20 cellular contexts compared by ENCODE assay signal in the genomic region with DNA sequence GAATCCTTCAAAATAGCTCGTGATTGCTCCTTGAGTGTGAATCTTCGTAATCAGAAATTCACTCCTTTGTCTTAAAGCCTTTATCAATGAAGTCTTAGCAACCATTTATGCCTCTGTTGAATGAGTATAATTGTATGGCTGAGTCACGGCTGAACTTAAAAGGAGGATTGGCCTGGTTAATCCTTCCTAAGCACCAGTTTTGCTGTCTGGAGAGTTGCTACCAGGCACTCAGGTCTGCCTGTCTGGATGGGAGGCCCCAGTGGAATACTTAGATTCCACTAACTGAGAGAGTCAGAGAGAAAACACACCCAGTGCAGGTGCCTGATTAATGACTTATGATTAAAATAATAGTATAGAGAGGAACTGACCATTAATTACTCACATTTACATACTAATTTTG. TPM values are rescaled to one million over a fixed set of nuclear protein-coding genes. Genes with fewer than 3 reads are reported as not detected.
A peak's percentile ranks its signal among the peaks of the same experiment; 100 is the strongest.
DNase-seq lines count a peak whose midpoint lies in the region; TF ChIP-seq lines count a peak whose summit lies in the region.
"Had no signal": no experiment of that assay in that cellular context is flagged by ENCODE, and none has a peak within 500 bp of the region (broad histone marks: within the 10 kb centered on the region; RNA-seq: fewer than 3 reads in every experiment).

No MANE protein-coding gene starts in this region.

- peaks cover 8% of the 10 kb centered on the region for H3K9me3 ChIP-seq in A673 (ENCODE audit: low read depth, low read length, poor library complexity, severe bottlenecking)
- H3K9me3 ChIP-seq in HAP-1, result no peaks in the 10 kb centered on the region
- H3K9me3 ChIP-seq in esophagus squamous epithelium, result no peaks in the 10 kb centered on the region
- no peaks in the 10 kb centered on the region for H3K9me3 ChIP-seq in CD4-positive, alpha-beta memory T cell (ENCODE audit: control insufficient read depth in 1 of 2, low read length in 2 of 2)
- H3K9me3 ChIP-seq: pancreas had no signal

- H3K27me3 ChIP-seq in A673 (replicated peaks; ENCODE audit: insufficient read depth, low read depth, low read length, poor library complexity) (no peaks in the 10 kb centered on the region), HAP-1 (ENCODE audit: low read depth) (peaks cover 6% of the 10 kb centered on the region; the same call in 1 of the 2 replicates), esophagus squamous epithelium (no peaks in the 10 kb centered on the region), H7 (ENCODE audit: control insufficient read depth, insufficient read depth, low read length) (peaks cover 1% of the 10 kb centered on the region; the same call in 1 of the 2 replicates)
- H3K27me3 ChIP-seq in CD4-positive, alpha-beta memory T cell (ENCODE audit: insufficient read depth, low read length), result no peaks in the 10 kb centered on the region
- H3K27me3 ChIP-seq: pancreas, upper lobe of left lung had no signal

- TF ChIP-seq POLR2A in esophagus squamous epithelium (IDR thresholded peaks at IDR 0.05), result no peak

- H3K4me1 ChIP-seq in A673 (ENCODE audit: insufficient read depth, low read length, poor library complexity, severe bottlenecking), result peaks cover 8% of the 10 kb centered on the region
- peaks cover 11% of the 10 kb centered on the region for H3K4me1 ChIP-seq in HAP-1
- H3K4me1 ChIP-seq in esophagus squamous epithelium, result peaks cover 0 to 22% (median 4%) of the 10 kb centered on the region in 3 donors
- H3K4me1 ChIP-seq in CD4-positive, alpha-beta memory T cell (ENCODE audit: insufficient read depth, low read length), result no peaks in the 10 kb centered on the region
- H3K4me1 ChIP-seq: pancreas, upper lobe of left lung had no signal

- in situ Hi-C loops in HAP-1 (cut with MboI; ENCODE audit: low sequenced_read_pairs), result loop anchor here (25.0 kb wide), 1 partner anchor 459 kb away; no protein-coding TSS in a partner anchor

- no peak overlapping the region for H3K4me3 ChIP-seq in A673 (ENCODE audit: low read depth, low read length, poor library complexity, severe bottlenecking)
- H3K4me3 ChIP-seq in HAP-1, result no peak overlapping the region
- H3K4me3 ChIP-seq in esophagus squamous epithelium, result no peak overlapping the region
- no peak overlapping the region for H3K4me3 ChIP-seq in CD4-positive, alpha-beta memory T cell (ENCODE audit: low read length in 2 of 2)
- H3K4me3 ChIP-seq in H7 (ENCODE audit: insufficient read depth, low read depth, low read length), result no peak overlapping the region
- H3K4me3 ChIP-seq: pancreas, upper lobe of left lung had no signal

- DNase-seq in A673 (ENCODE audit: low spot score) (peak; percentile 33), HAP-1 (ENCODE audit: low spot score in 2 of 2) (peak; percentile 57 to 79), RWPE1 (ENCODE audit: low spot score) (peak; percentile 19), esophagus squamous epithelium (lab: John Stamatoyannopoulos, UW) (no peak), iPS-NIHi11 (ENCODE audit: low spot score) (no peak), putamen (ENCODE audit: low spot score) (no peak), H7 (no peak)
- DNase-seq in CD4-positive, alpha-beta memory T cell, result no peak
- DNase-seq: activated CD8-positive, alpha-beta memory T cell treated with anti-CD3 and anti-CD28 coated beads, Interleukin-2, amount 50 U/mL, for 4 hours; effector CD8-positive, alpha-beta T cell; KBM-7; left cardiac atrium; natural killer cell; pancreas; stimulated activated CD4-positive, alpha-beta T cell treated with anti-CD3 and anti-CD28 coated beads, Interleukin-15, amount 100 ng/mL, for 24 hours; upper lobe of left lung had no signal

- peaks cover 0 to 9% (median 5%) of the 10 kb centered on the region in 8 donors for H3K9me3 Mint-ChIP-seq in CD4-positive, alpha-beta memory T cell
- H3K9me3 Mint-ChIP-seq: activated T-helper 17 cell treated with anti-CD3 and anti-CD28 coated beads, Interleukin-2, amount 50 U/mL, for 72 hours had no signal

- POLR2A ChIA-PET in A673 (lab: Charles Lee; ENCODE audit: low non-redundant PET) (no interaction called here), RWPE1 (lab: Yijun Ruan, JAX; ENCODE audit: low non-redundant PET) (no interaction called here)
- POLR2A ChIA-PET in CD4-positive, alpha-beta memory T cell (lab: Charles Lee; ENCODE audit: partially characterized antibody), result interaction anchor here (0.8 kb wide), 1 partner anchor 10 kb away, joined by 3 read pairs; no protein-coding TSS in a partner anchor

- intact Hi-C loops in A673 (cut with micrococcal nuclease; ENCODE audit: unreplicated experiment) (no loop called here), esophagus squamous epithelium (cut with DNase I) (no loop called here)
- intact Hi-C loops in CD4-positive, alpha-beta memory T cell (cut with micrococcal nuclease), result no loop called here

- CTCF ChIA-PET in A673 (lab: Charles Lee) (no interaction called here), RWPE1 (lab: Yijun Ruan, JAX) (no interaction called here)
- CTCF ChIA-PET in CD4-positive, alpha-beta memory T cell (lab: Charles Lee; ENCODE audit: partially characterized antibody), result no interaction called here

- BruUV-seq in A673 (replicated peaks; lab: Mats Ljungman, UMichigan), result no TSS peak

- peaks cover 0 to 4% of the 10 kb centered on the region in 2 donors for H3K36me3 Mint-ChIP-seq in CD4-positive, alpha-beta memory T cell
- H3K36me3 Mint-ChIP-seq: natural killer cell had no signal

- H3K36me3 ChIP-seq in A673 (ENCODE audit: insufficient read depth, low read length, poor library complexity, severe bottlenecking), result no peaks in the 10 kb centered on the region
- no peaks in the 10 kb centered on the region for H3K36me3 ChIP-seq in HAP-1 (replicated peaks)
- H3K36me3 ChIP-seq in esophagus squamous epithelium, result no peaks in the 10 kb centered on the region
- no peaks in the 10 kb centered on the region for H3K36me3 ChIP-seq in CD4-positive, alpha-beta memory T cell (ENCODE audit: insufficient read depth, low read length)
- H3K36me3 ChIP-seq in H7 (replicated peaks; ENCODE audit: control insufficient read depth, insufficient read depth, low read length), result no peaks in the 10 kb centered on the region
- H3K36me3 ChIP-seq: pancreas, upper lobe of left lung had no signal

- no peak overlapping the region for H3K4me3 Mint-ChIP-seq in CD4-positive, alpha-beta memory T cell
- H3K4me3 Mint-ChIP-seq: activated naive CD8-positive, alpha-beta T cell; activated T-helper 17 cell treated with anti-CD3 and anti-CD28 coated beads, Interleukin-2, amount 50 U/mL, for 72 hours; natural killer cell; T-helper 2 cell treated with Interferon-gamma antibody and Interleukin-4, amounts not matched to agents 5 μg/mL and 100 μg/mL, for 36 hours had no signal

- WGBS in esophagus squamous epithelium, 2 donors, result 35 to 66% methylated on average over 3 of the region's 3 CpGs

- H3K27me3 Mint-ChIP-seq in CD4-positive, alpha-beta memory T cell, result peaks cover 0 to 12% of the 10 kb centered on the region in 2 donors
- H3K27me3 Mint-ChIP-seq: activated T-helper 17 cell treated with anti-CD3 and anti-CD28 coated beads, Interleukin-2, amount 50 U/mL, for 72 hours had no signal

- H3K4me1 Mint-ChIP-seq in CD4-positive, alpha-beta memory T cell, result peaks cover 0 to 2% (median 0%) of the 10 kb centered on the region in 4 donors
- H3K4me1 Mint-ChIP-seq: activated T-helper 17 cell treated with anti-CD3 and anti-CD28 coated beads, Interleukin-2, amount 50 U/mL, for 72 hours; natural killer cell had no signal

- no peak for TF ChIP-seq CTCF in A673 (conservative IDR thresholded peaks at IDR 0.05; ENCODE audit: low read depth, low read length)
- TF ChIP-seq CTCF in RWPE1 (conservative IDR thresholded peaks at IDR 0.05; ENCODE audit: low read depth), result no peak
- no peak for TF ChIP-seq CTCF in esophagus squamous epithelium (IDR thresholded peaks at IDR 0.05)

- no peak overlapping the region for H3K27ac Mint-ChIP-seq in CD4-positive, alpha-beta memory T cell
- H3K27ac Mint-ChIP-seq: activated naive CD8-positive, alpha-beta T cell; activated T-helper 17 cell treated with anti-CD3 and anti-CD28 coated beads, Interleukin-2, amount 50 U/mL, for 72 hours; natural killer cell; T-helper 2 cell treated with Interferon-gamma antibody and Interleukin-4, amounts not matched to agents 5 μg/mL and 100 μg/mL, for 36 hours had no signal

- H3K27ac ChIP-seq in A673 (ENCODE audit: low read depth, low read length, poor library complexity, severe bottlenecking) (no peak overlapping the region), RWPE1 (peak overlapping the region; percentile 70), esophagus squamous epithelium (peak overlapping the region; percentile 17 to 77 (median 61))
- H3K27ac ChIP-seq in CD4-positive, alpha-beta memory T cell (ENCODE audit: low read depth, low read length), result no peak overlapping the region
- H3K27ac ChIP-seq: C4-2B, pancreas, upper lobe of left lung had no signal

RNA-seq across cellular contexts. Expression of gene HHAT, which starts 7.6 kb away (rescaled TPM):
- total RNA-seq in A673 (2021) (2.7 and 3.0 TPM in 2 replicates), esophagus squamous epithelium (1 to 10 TPM; 3.4 to 5.2 (median 4.0) TPM)
- 1 to 10 TPM; 6.5 to 6.8 TPM for total RNA-seq in CD4-positive, alpha-beta memory T cell
- polyA plus RNA-seq in CD4-positive, alpha-beta memory T cell, result 1 to 10 TPM; 4.3 to 5.2 TPM
- total RNA-seq in H7 (2014; rRNA removed; shearing (Covaris generic)), result 1.0 and 1.4 TPM in 2 replicates

Comparison
In these comparisons a context has a peak if more than half of its experiments do, and no peak if none do; other contexts are left out.
1. DNase-seq: peak in A673 (single experiment), HAP-1 (2 of 2) and RWPE1 (single experiment); none in esophagus squamous epithelium (single experiment), iPS-NIHi11 (single experiment), putamen (single experiment), CD4-positive, alpha-beta memory T cell (0 of 5) and H7 (single experiment).
2. H3K27ac ChIP-seq: peak in RWPE1 (single experiment) and esophagus squamous epithelium (4 of 4); none in A673 (single experiment) and CD4-positive, alpha-beta memory T cell (single experiment).